In genomic region chr11:64564947-64565889, GRCh38 we compare ENCODE assay signal across 1 cellular context.
TF ChIP-seq lines count a peak whose summit lies in the region.

No MANE protein-coding gene starts in this region.

TF ChIP-seq in H1, 55 proteins besides CTCF, POLR2A, EP300 and RAD21:
- no peak for TF ChIP-seq KDM1A (IDR thresholded peaks at IDR 0.05; ENCODE audit: borderline replicate concordance, low read length)
- TF ChIP-seq EGR1 (IDR thresholded peaks at IDR 0.05; ENCODE audit: borderline replicate concordance, low read depth, low read length), result no peak
- 0 out of 2 replicates have a peak, but pooled peaks have one; percentile 24 for TF ChIP-seq JUND (IDR thresholded peaks at IDR 0.05; ENCODE audit: low read length)
- TF ChIP-seq CREB1 (IDR thresholded peaks at IDR 0.05), result peak; percentile 25; the same call in 1 of the 2 replicates
- no peak for TF ChIP-seq CTBP2 (IDR thresholded peaks at IDR 0.05; ENCODE audit: borderline replicate concordance, insufficient read depth, insufficient read length, low read length)
- peak in 1 of 2 experiments; percentile 38; a peak in 1 of 4 replicates for TF ChIP-seq SIN3A (conservative IDR thresholded peaks at IDR 0.05 in 1 of 2, IDR thresholded peaks at IDR 0.05 in 1 of 2; ENCODE audit: low read depth in 1 of 2, low read length in 2 of 2)
- TF ChIP-seq MAX (IDR thresholded peaks at IDR 0.05), result peak; percentile 40
- no peak for TF ChIP-seq SAP30 (IDR thresholded peaks at IDR 0.05; ENCODE audit: insufficient read depth, insufficient replicate concordance, low read length)
TF ChIP-seq in H1: peak in this region for 4.
